In genomic region chr11:68271023-68271780, GRCh38 we compare ENCODE assay signal across 7 cellular contexts. TPM values are rescaled to one million over a fixed set of nuclear protein-coding genes. Genes with fewer than 3 reads are reported as not detected.
A peak's percentile ranks its signal among the peaks of the same experiment; 100 is the strongest.
DNase-seq lines count a peak whose midpoint lies in the region; ATAC-seq and TF ChIP-seq lines count a peak whose summit lies in the region.

No MANE protein-coding gene starts in this region.

- H3K4me1 ChIP-seq in colonic mucosa = peaks cover 8% of the 10 kb centered on the region

- H3K27me3 ChIP-seq in colonic mucosa = no peaks in the 10 kb centered on the region

- DNase-seq in NCI-H2171 treated with DMSO at 0.1 percent for 48 hours (lab: John Stamatoyannopoulos, UW) = peak; percentile 81
- DNase-seq in activated CD4-positive, CD25-positive, alpha-beta regulatory T cell treated with anti-CD3 and anti-CD28 coated beads, Interleukin-2, amount 50 U/mL, for 16 hours (ENCODE audit: low read depth, low spot score) = peak; percentile 24
- peak; percentile 62 for DNase-seq in colonic mucosa
- peak; percentile 88 for DNase-seq in left kidney (ENCODE audit: low read depth, low spot score)
- DNase-seq in stimulated activated CD4-positive, alpha-beta T cell treated with anti-CD3 and anti-CD28 coated beads, Interleukin-2, amount 100 ng/mL, for 24 hours = peak; percentile 60 to 64

- peak overlapping the region; percentile 75 for H3K4me3 ChIP-seq in colonic mucosa

- intact Hi-C loops in colonic mucosa (cut with DNase I) = no loop called here

- peak overlapping the region; percentile 98 to 99 for H3K9ac ChIP-seq in colonic mucosa (ENCODE audit: low read depth in 2 of 2, low read length in 2 of 2)

- TF ChIP-seq CTCF in GM12874 (IDR thresholded peaks at IDR 0.05; ENCODE audit: insufficient read depth, low read depth, low read length) (peak; percentile 58), colonic mucosa (IDR thresholded peaks at IDR 0.05) (peak; percentile 19)

- peak overlapping the region; percentile 97 for H3K27ac ChIP-seq in colonic mucosa

- H3K9me3 ChIP-seq in colonic mucosa = no peaks in the 10 kb centered on the region

- H3K36me3 ChIP-seq in colonic mucosa = no peaks in the 10 kb centered on the region

- ATAC-seq in HG02973 (IDR thresholded peaks at IDR 0.05; ENCODE audit: unreplicated experiment) = peak; percentile 21

RNA-seq across cellular contexts. Expression of gene C11orf24, which starts 0.6 kb away (rescaled TPM):
- 10 to 100 TPM; 55.3 to 66.6 TPM for total RNA-seq in colonic mucosa

RNA-seq across cellular contexts. Expression of gene LRP5, which starts 41.2 kb away (rescaled TPM):
- total RNA-seq in colonic mucosa = 100 to 1,000 TPM in 1 of 2 donors, 10 to 100 TPM in 1; 81.0 to 110 TPM

RNA-seq across cellular contexts. Expression of gene KMT5B, which starts 58.1 kb away (rescaled TPM):
- total RNA-seq in colonic mucosa = 10 to 100 TPM; 42.6 to 59.1 TPM

Comparison
In these comparisons a context has a peak if more than half of its experiments do, and no peak if none do; other contexts are left out.
1. Peak in every context shown above with its lines: DNase-seq, ATAC-seq, H3K4me3 ChIP-seq and H3K27ac ChIP-seq.
2. DNase-seq: peak in every context shown above with its lines; median percentile 88 in left kidney; 81 in NCI-H2171 treated with DMSO at 0.1 percent for 48 hours; 62 in colonic mucosa; 62 in stimulated activated CD4-positive, alpha-beta T cell treated with anti-CD3 and anti-CD28 coated beads, Interleukin-2, amount 100 ng/mL, for 24 hours; 24 in activated CD4-positive, CD25-positive, alpha-beta regulatory T cell treated with anti-CD3 and anti-CD28 coated beads, Interleukin-2, amount 50 U/mL, for 16 hours.